8 cellular contexts compared by ENCODE assay signal in genomic region chrX:47482512-47483309, GRCh38. TPM values are rescaled to one million over a fixed set of nuclear protein-coding genes. Genes with fewer than 3 reads are reported as not detected.
DNase-seq lines count a peak whose midpoint lies in the region; ATAC-seq, FAIRE-seq and TF ChIP-seq lines count a peak whose summit lies in the region.

TSS of gene ZNF41 (minus strand) at chrX:47483222. CDS start at chrX:47467481, 15,741 bp downstream.

- dilution Hi-C loops in keratinocyte (cut with MboI; ENCODE audit: extremely low pct_ligation_motif_present, low sequenced_read_pairs) = no loop called here

- peaks cover 20% of the 10 kb centered on the region for H3K79me2 ChIP-seq in keratinocyte (ENCODE audit: control insufficient read depth, insufficient read depth, low read length)

- peak; percentile 82 for DNase-seq in AG08396 (ENCODE audit: low spot score)
- DNase-seq in NCI-H345 (lab: John Stamatoyannopoulos, UW) = peak; percentile 92
- peak; percentile 50 to 64 (median 56) for DNase-seq in activated CD4-positive, CD25-positive, alpha-beta regulatory T cell (lab: John Stamatoyannopoulos, UW)
- DNase-seq in central memory CD4-positive, alpha-beta T cell = peak; percentile 75
- DNase-seq in keratinocyte (ENCODE audit: low read depth, low spot score) = peak; percentile 17
- DNase-seq in stimulated activated CD4-positive, alpha-beta T cell treated with anti-CD3 and anti-CD28 coated beads, Interleukin-12 subunit alpha, Interleukin-12 subunit beta, amount 100 ng/mL, for 48 hours (ENCODE audit: low read depth in 2 of 3, low spot score in 1 of 3) = peak; percentile 49 to 70 (median 70)

- peak within 1 kb of the TSS; percentile 88 for H3K27ac ChIP-seq in keratinocyte (ENCODE audit: control insufficient read depth, insufficient read depth, low read length)

- no peaks in the 10 kb centered on the region for H3K9me3 ChIP-seq in keratinocyte (ENCODE audit: control insufficient read depth, low read depth, low read length)

- ATAC-seq in GM19035 (IDR thresholded peaks at IDR 0.05; ENCODE audit: unreplicated experiment) = peak; percentile 92
- ATAC-seq in HG03342 (IDR thresholded peaks at IDR 0.05; ENCODE audit: unreplicated experiment) = peak; percentile 90

- no peak for FAIRE-seq in keratinocyte (lab: Jason Lieb, UNC)

- H3K9me1 ChIP-seq in keratinocyte (ENCODE audit: control insufficient read depth, extremely low read depth, insufficient read depth, low read length) = no peaks in the 10 kb centered on the region

- H3K36me3 ChIP-seq in keratinocyte (ENCODE audit: control insufficient read depth in 2 of 2, extremely low read depth in 1 of 2, insufficient read depth in 2 of 2, low read length in 2 of 2) = no peaks in the 10 kb centered on the region

- peak within 1 kb of the TSS; percentile 86 for H3K4me2 ChIP-seq in keratinocyte (ENCODE audit: control insufficient read depth, extremely low read depth, insufficient read depth, low read depth, low read length)

- H3K9ac ChIP-seq in keratinocyte (ENCODE audit: control insufficient read depth, extremely low read depth, insufficient read depth, low read length) = peak within 1 kb of the TSS; percentile 86

- no peaks in the 10 kb centered on the region for H4K20me1 ChIP-seq in keratinocyte (ENCODE audit: control insufficient read depth, extremely low read depth, insufficient read depth, low read length)

- H3K4me3 ChIP-seq in keratinocyte (ENCODE audit: control insufficient read depth in 2 of 3, extremely low read depth in 1 of 3, insufficient read depth in 2 of 3, low read depth in 1 of 3, low read length in 3 of 3) = peak within 1 kb of the TSS; percentile 53 to 68 (median 63)

- H3K4me1 ChIP-seq in keratinocyte (ENCODE audit: control insufficient read depth, extremely low read depth, insufficient read depth, low read length) = peaks cover 2% of the 10 kb centered on the region

- H2AFZ ChIP-seq in keratinocyte (ENCODE audit: control insufficient read depth, low read length) = peak within 1 kb of the TSS; percentile 68

- no peak for TF ChIP-seq CTCF in keratinocyte (optimal IDR thresholded peaks at IDR 0.05 in 1 of 3, IDR thresholded peaks at IDR 0.05 in 1 of 3, conservative IDR thresholded peaks at IDR 0.05 in 1 of 3; ENCODE audit: extremely low read depth in 1 of 3, insufficient read depth in 2 of 3, low read length in 3 of 3)

- no peaks in the 10 kb centered on the region for H3K27me3 ChIP-seq in keratinocyte (ENCODE audit: control insufficient read depth, extremely low read depth, insufficient read depth, low read length)

RNA-seq across cellular contexts. Expression of gene ZNF41, which starts in this region (rescaled TPM):
- polyA plus RNA-seq in keratinocyte = 4.2 to 5.0 TPM (median 4.2 TPM) in 3 replicates
- 1.6 TPM for polyA plus RNA-seq in keratinocyte (2011; ENCODE audit: low read depth)
- polyA plus RNA-seq in keratinocyte (2011; cell fraction: cytosol; rRNA removed) = 2.3 and 5.1 TPM in 2 replicates
- 6.5 and 6.8 TPM in 2 replicates for polyA plus RNA-seq in keratinocyte (2011; cell fraction: nucleus; rRNA removed)
- polyA plus RNA-seq in keratinocyte (2012; ENCODE audit: low replicate concordance) = 1.3 and 3.6 TPM in 2 replicates
- 1.6 to 6.6 TPM (median 3.9 TPM) in 3 replicates for polyA minus RNA-seq in keratinocyte
- 2.7 TPM for polyA minus RNA-seq in keratinocyte (2011; cell fraction: cytosol; rRNA and poly(A)+ RNA removed)
- 4.5 and 9.0 TPM in 2 replicates for polyA minus RNA-seq in keratinocyte (2011; cell fraction: nucleus; rRNA and poly(A)+ RNA removed)

Comparison
In these comparisons a context has a peak if more than half of its experiments do, and no peak if none do; other contexts are left out.
1. Peak in every context shown above with its lines: DNase-seq, ATAC-seq, H3K4me3 ChIP-seq and H3K27ac ChIP-seq.
2. DNase-seq: peak in every context shown above with its lines; median percentile 92 in NCI-H345; 82 in AG08396; 75 in central memory CD4-positive, alpha-beta T cell; 70 in stimulated activated CD4-positive, alpha-beta T cell treated with anti-CD3 and anti-CD28 coated beads, Interleukin-12 subunit alpha, Interleukin-12 subunit beta, amount 100 ng/mL, for 48 hours; 56 in activated CD4-positive, CD25-positive, alpha-beta regulatory T cell; 17 in keratinocyte.